Comparison of ENCODE assay signal across 18 cellular contexts in genomic region chr7:91397099-91397498, GRCh38.
DNase-seq lines count a peak whose midpoint lies in the region; TF ChIP-seq lines count a peak whose summit lies in the region.
"Had no signal": no experiment of that assay in that cellular context is flagged by ENCODE, and none has a peak within 500 bp of the region (broad histone marks: within the 10 kb centered on the region; RNA-seq: fewer than 3 reads in every experiment).

No MANE protein-coding gene starts in this region.

- peak; percentile 37 for DNase-seq in NCI-H69 (lab: John Stamatoyannopoulos, UW)
- peak; percentile 12 to 68 for DNase-seq in fibroblast of lung (ENCODE audit: low read depth in 2 of 2)
- DNase-seq in myocyte (ENCODE audit: low read depth), result peak; percentile 39
- no peak for DNase-seq in KBM-7
- no peak for DNase-seq in activated CD4-positive, alpha-beta T cell treated with anti-CD3 and anti-CD28 coated beads for 1 hour
- no peak for DNase-seq in ascending aorta (ENCODE audit: low spot score in 2 of 2)
- no peak for DNase-seq in SKM-1 (lab: John Stamatoyannopoulos, UW; ENCODE audit: unreplicated experiment)
- DNase-seq: CD8-positive, alpha-beta T cell; DMS 273 treated with DMSO at 0.1 percent for 48 hours; MM.1S; NCI-H1048; NCI-H1694; NCI-H526 treated with DMSO at 0.1 percent for 48 hours; Right ventricle myocardium superior; RPMI8226 had no signal

- no peaks in the 10 kb centered on the region for H4K20me1 ChIP-seq in fibroblast of lung (ENCODE audit: control insufficient read depth, extremely low read depth, insufficient read depth, low read length)

- H3K4me3 ChIP-seq in fibroblast of lung (replicated peaks in 1 of 4; ENCODE audit: control extremely low read depth in 1 of 4, insufficient read depth in 1 of 4, low read depth in 3 of 4, low read length in 4 of 4), result no peak overlapping the region
- H3K4me3 ChIP-seq in ascending aorta, result no peak overlapping the region
- H3K4me3 ChIP-seq: A549, SJSA1 had no signal

- in situ Hi-C loops in KBM-7 (cut with MboI; ENCODE audit: low pct_unique_long_range_greater_than_20kb, low sequenced_read_pairs), result no loop called here

- no peak overlapping the region for H3K9ac ChIP-seq in fibroblast of lung (ENCODE audit: insufficient read depth, low read length)

- no peaks in the 10 kb centered on the region for H3K79me2 ChIP-seq in fibroblast of lung (ENCODE audit: control insufficient read depth, insufficient read depth, low read length)

- no peak for TF ChIP-seq CTCF in fibroblast of lung (conservative IDR thresholded peaks at IDR 0.05 in 1 of 2, IDR thresholded peaks at IDR 0.05 in 1 of 2; ENCODE audit: low read depth in 1 of 2, low read length in 2 of 2)
- TF ChIP-seq CTCF in ascending aorta (IDR thresholded peaks at IDR 0.05), result no peak

- intact Hi-C loops in ascending aorta (cut with DNase I), result no loop called here

- no peaks in the 10 kb centered on the region for H3K36me3 ChIP-seq in fibroblast of lung (ENCODE audit: control insufficient read depth, insufficient read depth, low read length)
- no peaks in the 10 kb centered on the region for H3K36me3 ChIP-seq in ascending aorta
- H3K36me3 ChIP-seq: SJSA1 had no signal

- H2AFZ ChIP-seq in fibroblast of lung (ENCODE audit: low read length), result no peak overlapping the region

- no peak overlapping the region for H3K27ac ChIP-seq in fibroblast of lung (ENCODE audit: insufficient read depth, low read length)
- no peak overlapping the region for H3K27ac ChIP-seq in ascending aorta
- H3K27ac ChIP-seq: A549, C4-2B, SJSA1 had no signal

- H3K4me1 ChIP-seq in fibroblast of lung (ENCODE audit: control insufficient read depth, extremely low read depth, insufficient read depth, low read length) (no peaks in the 10 kb centered on the region), ascending aorta (no peaks in the 10 kb centered on the region)
- H3K4me1 ChIP-seq: A549, SJSA1 had no signal

- H3K9me3 ChIP-seq in fibroblast of lung (ENCODE audit: control insufficient read depth, insufficient read depth, low read depth, low read length), result no peaks in the 10 kb centered on the region
- H3K9me3 ChIP-seq in ascending aorta, result no peaks in the 10 kb centered on the region
- H3K9me3 ChIP-seq: A549, SJSA1 had no signal

- H3K27me3 ChIP-seq in fibroblast of lung (ENCODE audit: control insufficient read depth, insufficient read depth, low read length) (peaks cover 2% of the 10 kb centered on the region), ascending aorta (no peaks in the 10 kb centered on the region)
- H3K27me3 ChIP-seq: SJSA1 had no signal

- no peak overlapping the region for H3K4me2 ChIP-seq in fibroblast of lung (ENCODE audit: extremely low read depth, insufficient read depth, low read length)
- H3K4me2 ChIP-seq: A549 had no signal

Comparison
In these comparisons a context has a peak if more than half of its experiments do, and no peak if none do; other contexts are left out.
1. DNase-seq: peak in NCI-H69 (single experiment), fibroblast of lung (2 of 2) and myocyte (single experiment); none in KBM-7 (single experiment), activated CD4-positive, alpha-beta T cell treated with anti-CD3 and anti-CD28 coated beads for 1 hour (single experiment), ascending aorta (0 of 2) and SKM-1 (single experiment).